8 cellular contexts compared by ENCODE assay signal in the genomic region with DNA sequence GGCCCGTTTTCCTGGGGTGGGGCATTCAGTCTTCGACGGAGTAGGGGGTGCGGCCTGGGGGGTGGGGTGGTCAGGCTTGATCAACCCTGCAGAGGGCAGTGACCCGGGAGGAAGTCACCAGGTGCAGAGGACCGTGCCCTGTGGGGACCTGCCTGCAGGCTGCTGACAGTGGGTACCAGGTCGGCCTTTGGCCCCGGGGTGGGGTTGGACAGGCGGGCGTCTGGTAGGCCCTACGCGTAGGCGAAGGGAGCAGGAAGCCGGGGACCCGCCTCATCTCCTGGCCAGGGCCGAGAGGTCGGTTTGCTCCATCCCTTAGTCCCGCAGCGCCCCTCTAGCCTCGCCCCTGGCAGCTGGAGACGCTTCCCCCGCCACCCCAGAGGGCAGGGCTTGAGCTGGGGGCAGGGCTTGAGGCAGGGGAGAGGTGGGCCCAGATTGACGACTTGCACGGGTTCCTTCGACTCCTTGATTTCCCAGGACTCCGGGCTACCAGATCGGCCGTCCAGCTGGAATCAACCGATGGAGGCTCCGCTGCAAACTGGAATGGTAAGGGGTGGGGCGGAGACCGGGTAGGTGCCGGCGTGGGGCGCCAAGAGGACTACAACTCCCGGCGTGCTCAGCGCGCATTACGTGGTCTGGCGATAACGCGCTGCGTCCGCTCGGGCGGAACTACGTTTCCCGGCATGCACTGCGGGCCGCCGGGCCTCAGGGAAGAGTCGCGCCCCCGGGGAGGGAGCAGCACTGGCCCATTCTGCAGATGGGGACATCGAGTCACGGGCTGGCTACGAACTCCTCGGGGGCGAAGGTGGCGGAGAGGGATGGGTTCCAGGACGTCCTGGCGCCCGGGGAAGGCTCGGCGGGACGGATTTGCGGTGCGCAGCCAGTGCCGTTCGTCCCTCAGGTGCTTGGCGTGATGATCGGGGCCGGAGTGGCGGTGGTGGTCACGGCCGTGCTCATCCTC. TPM values are rescaled to one million over a fixed set of nuclear protein-coding genes. Genes with fewer than 3 reads are reported as not detected.
DNase-seq lines count a peak whose midpoint lies in the region; ATAC-seq, FAIRE-seq and TF ChIP-seq lines count a peak whose summit lies in the region.

Gene PNPLA6, plus strand, starts transcription at position 683 of the 958 bp plus-strand sequence. Its CDS starts 72 bp downstream, at position 755.

- no peaks in the 10 kb centered on the region for H3K4me1 ChIP-seq in prostate gland (replicated peaks)

- intact Hi-C loops in left cardiac atrium (cut with DNase I): no loop called here
- intact Hi-C loops in prostate gland (cut with DNase I): loop anchor here (10.0 kb wide), 1 partner anchor 181 kb away; no protein-coding TSS in a partner anchor

- peak in 1 of 4 experiments; percentile 19 for TF ChIP-seq CTCF in prostate gland (IDR thresholded peaks at IDR 0.05)

- H3K27me3 ChIP-seq in prostate gland (replicated peaks; ENCODE audit: insufficient read depth): no peaks in the 10 kb centered on the region

- H3K4me3 ChIP-seq in prostate gland: peak within 1 kb of the TSS; percentile 85 to 93

- TF ChIP-seq POLR2A in GM12892 (IDR thresholded peaks at IDR 0.05; ENCODE audit: low read depth, low read length) (peak; percentile 40; the same call in 1 of the 2 replicates), prostate gland (IDR thresholded peaks at IDR 0.05) (peak; percentile 64)

- peak within 1 kb of the TSS; percentile 93 for H3K4me3 Mint-ChIP-seq in T-helper 1 cell treated with Interleukin-12 subunit alpha and Interleukin-12 subunit beta and Interleukin-4 antibody, amounts not matched to agents 30 μg/mL and 1 μg/mL, for 36 hours

- no peaks in the 10 kb centered on the region for H3K9me3 ChIP-seq in prostate gland

- no peaks in the 10 kb centered on the region for H3K36me3 ChIP-seq in prostate gland

- WGBS in prostate gland: 1% methylated on average over 72 of the region's 77 CpGs

- H3K36me3 Mint-ChIP-seq in T-helper 1 cell treated with Interleukin-12 subunit alpha and Interleukin-12 subunit beta and Interleukin-4 antibody, amounts not matched to agents 30 μg/mL and 1 μg/mL, for 36 hours (ENCODE audit: low read depth): peaks cover 20% of the 10 kb centered on the region

- FAIRE-seq in GM12892 (lab: Jason Lieb, UNC): peak; percentile 99

- peak within 1 kb of the TSS; percentile 86 to 91 for H3K27ac ChIP-seq in prostate gland

- peak within 1 kb of the TSS; percentile 87 for H3K27ac Mint-ChIP-seq in T-helper 1 cell treated with Interleukin-12 subunit alpha and Interleukin-12 subunit beta and Interleukin-4 antibody, amounts not matched to agents 30 μg/mL and 1 μg/mL, for 36 hours

- ATAC-seq in HG02852 (IDR thresholded peaks at IDR 0.05; ENCODE audit: unreplicated experiment) (peak; percentile 62), left cardiac atrium (peak; percentile 86 to 87)

- H3K9me3 Mint-ChIP-seq in T-helper 1 cell treated with Interleukin-12 subunit alpha and Interleukin-12 subunit beta and Interleukin-4 antibody, amounts not matched to agents 30 μg/mL and 1 μg/mL, for 36 hours: no peaks in the 10 kb centered on the region

- H3K27me3 Mint-ChIP-seq in T-helper 1 cell treated with Interleukin-12 subunit alpha and Interleukin-12 subunit beta and Interleukin-4 antibody, amounts not matched to agents 30 μg/mL and 1 μg/mL, for 36 hours (ENCODE audit: low read depth): no peaks in the 10 kb centered on the region

- peaks cover 8% of the 10 kb centered on the region for H3K4me1 Mint-ChIP-seq in T-helper 1 cell treated with Interleukin-12 subunit alpha and Interleukin-12 subunit beta and Interleukin-4 antibody, amounts not matched to agents 30 μg/mL and 1 μg/mL, for 36 hours (ENCODE audit: low read depth)

- DNase-seq in GM12892 (ENCODE audit: insufficient read length) (peak; percentile 98), NCI-H146 treated with DMSO at 0.1 percent for 48 hours (lab: John Stamatoyannopoulos, UW; ENCODE audit: unreplicated experiment) (peak; percentile 54), amniotic epithelial cell (ENCODE audit: low read depth) (peak; percentile 89), left cardiac atrium (peak; percentile 97), prostate gland (ENCODE audit: low spot score) (peak; percentile 96), ureter (ENCODE audit: low spot score) (peak; percentile 96)

RNA-seq across cellular contexts. Expression of gene PNPLA6, which starts in this region (rescaled TPM):
- polyA plus RNA-seq in GM12892 (2012; ENCODE audit: missing spikeins): 25.4 TPM
- total RNA-seq in left cardiac atrium (10 to 100 TPM; 59.2 to 61.7 TPM), prostate gland (10 to 100 TPM; 74.6 to 75.2 TPM), ureter (79.5 TPM)

Comparison
In these comparisons a context has a peak if more than half of its experiments do, and no peak if none do; other contexts are left out.
1. Peak in every context shown above with its lines: DNase-seq, ATAC-seq, H3K4me3 ChIP-seq and H3K27ac ChIP-seq.